Comparison of ENCODE assay signal across 8 cellular contexts in the genomic region with DNA sequence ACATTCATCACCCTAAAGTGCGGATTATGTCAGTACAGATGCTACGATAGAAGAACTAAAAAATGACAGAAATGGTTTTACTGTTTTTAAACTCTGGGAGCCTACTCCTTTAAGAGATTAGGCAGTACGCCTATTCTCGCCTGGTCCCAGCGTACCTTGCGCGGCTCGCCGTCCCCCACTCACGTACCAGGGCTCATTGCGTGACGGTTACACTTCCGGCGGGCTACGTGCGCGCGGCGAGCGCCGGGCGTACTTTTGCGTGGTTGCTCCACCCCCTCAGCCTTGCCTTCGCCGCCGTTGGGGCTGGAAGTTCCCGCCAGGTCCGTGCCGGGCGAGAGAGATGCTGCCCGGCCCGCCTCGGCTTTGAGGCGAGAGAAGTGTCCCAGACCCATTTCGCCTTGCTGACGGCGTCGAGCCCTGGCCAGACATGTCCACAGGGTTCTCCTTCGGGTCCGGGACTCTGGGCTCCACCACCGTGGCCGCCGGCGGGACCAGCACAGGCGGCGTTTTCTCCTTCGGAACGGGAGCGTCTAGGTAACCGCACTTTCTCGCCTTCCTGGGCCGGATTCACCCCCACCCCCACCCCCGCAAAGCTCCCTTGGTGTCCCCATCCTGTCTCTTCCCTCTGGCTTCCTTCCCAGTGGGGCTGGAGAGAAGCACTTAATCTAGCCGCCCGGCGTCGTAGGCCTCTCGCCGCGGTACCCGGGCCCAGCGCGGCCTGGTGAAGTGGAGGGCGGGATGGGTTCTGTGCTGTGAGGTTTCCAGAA. TPM values are rescaled to one million over a fixed set of nuclear protein-coding genes. Genes with fewer than 3 reads are reported as not detected.
DNase-seq lines count a peak whose midpoint lies in the region; ATAC-seq, FAIRE-seq and TF ChIP-seq lines count a peak whose summit lies in the region.

A gene with protein sequence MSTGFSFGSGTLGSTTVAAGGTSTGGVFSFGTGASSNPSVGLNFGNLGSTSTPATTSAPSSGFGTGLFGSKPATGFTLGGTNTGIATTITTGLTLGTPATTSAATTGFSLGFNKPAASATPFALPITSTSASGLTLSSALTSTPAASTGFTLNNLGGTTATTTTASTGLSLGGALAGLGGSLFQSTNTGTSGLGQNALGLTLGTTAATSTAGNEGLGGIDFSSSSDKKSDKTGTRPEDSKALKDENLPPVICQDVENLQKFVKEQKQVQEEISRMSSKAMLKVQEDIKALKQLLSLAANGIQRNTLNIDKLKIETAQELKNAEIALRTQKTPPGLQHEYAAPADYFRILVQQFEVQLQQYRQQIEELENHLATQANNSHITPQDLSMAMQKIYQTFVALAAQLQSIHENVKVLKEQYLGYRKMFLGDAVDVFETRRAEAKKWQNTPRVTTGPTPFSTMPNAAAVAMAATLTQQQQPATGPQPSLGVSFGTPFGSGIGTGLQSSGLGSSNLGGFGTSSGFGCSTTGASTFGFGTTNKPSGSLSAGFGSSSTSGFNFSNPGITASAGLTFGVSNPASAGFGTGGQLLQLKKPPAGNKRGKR (plus strand): TSS at position 279 of the 767 bp plus-strand sequence. CDS start 149 bp downstream, at position 428.

- 0 out of 2 replicates have a peak, but pooled peaks cover 5% of the 10 kb centered on the region for H3K27me3 ChIP-seq in OCI-LY3 (ENCODE audit: low read depth, low read length)

- intact Hi-C loops in Calu3 (cut with micrococcal nuclease; ENCODE audit: unreplicated experiment), result no loop called here

- H3K36me3 ChIP-seq in OCI-LY3 (replicated peaks; ENCODE audit: low read depth, low read length) (peaks cover 27% of the 10 kb centered on the region), mesodermal cell (ENCODE audit: control insufficient read depth, insufficient read depth, low read length) (peaks cover 26% of the 10 kb centered on the region)

- no peaks in the 10 kb centered on the region for H3K4me1 Mint-ChIP-seq in Calu3 (ENCODE audit: low read depth, unreplicated experiment)

- peak within 1 kb of the TSS; percentile 83 for H3K9ac ChIP-seq in OCI-LY3 (ENCODE audit: low read length)

- H3K4me3 ChIP-seq in OCI-LY3 (ENCODE audit: low read length) (peak within 1 kb of the TSS; percentile 79), mesodermal cell (ENCODE audit: extremely low read depth, insufficient read depth, low read length, poor library complexity, severe bottlenecking) (peak within 1 kb of the TSS; percentile 84)

- H3K9me3 ChIP-seq in OCI-LY3 (ENCODE audit: insufficient read depth, low read length), result no peaks in the 10 kb centered on the region
- H3K9me3 ChIP-seq in mesodermal cell (ENCODE audit: control insufficient read depth, low read length), result no peaks in the 10 kb centered on the region

- peaks cover 9% of the 10 kb centered on the region for H3K27me3 Mint-ChIP-seq in Calu3 (ENCODE audit: unreplicated experiment)

- H2AFZ ChIP-seq in OCI-LY3 (ENCODE audit: low read depth, low read length), result peak within 1 kb of the TSS; percentile 99

- H3K4me1 ChIP-seq in OCI-LY3 (ENCODE audit: low read length), result peaks cover 18% of the 10 kb centered on the region
- H3K4me1 ChIP-seq in mesodermal cell (ENCODE audit: control insufficient read depth, insufficient read depth, low read length, poor library complexity, severe bottlenecking), result peaks cover 8% of the 10 kb centered on the region

- H3K79me2 ChIP-seq in OCI-LY3 (ENCODE audit: low read length), result peaks cover 53% of the 10 kb centered on the region

- 2% methylated on average over 47 to 56 of the region's 64 CpGs for WGBS in mesodermal cell (ENCODE audit: insufficient coverage in 2 of 2), 2 experiments

- no peaks in the 10 kb centered on the region for H3K9me3 Mint-ChIP-seq in Calu3 (ENCODE audit: low read depth, unreplicated experiment)

- peaks cover 17% of the 10 kb centered on the region for H3K36me3 Mint-ChIP-seq in Calu3 (ENCODE audit: insufficient read depth, unreplicated experiment)

- peak; percentile 98 for ATAC-seq in GM21515 (IDR thresholded peaks at IDR 0.05; ENCODE audit: unreplicated experiment)

- BruUV-seq in Calu3 (replicated peaks; lab: Mats Ljungman, UMichigan), result no TSS peak

- DNase-seq in Calu3, result peak; percentile 88
- DNase-seq in HuH-7 (ENCODE audit: low spot score), result peak; percentile 83
- DNase-seq in activated CD8-positive, alpha-beta memory T cell treated with anti-CD3 and anti-CD28 coated beads, Interleukin-2, amount 50 U/mL, for 48 hours, result peak; percentile 94
- peak; percentile 87 to 88 for DNase-seq in stimulated activated CD8-positive, alpha-beta memory T cell treated with anti-CD3 and anti-CD28 coated beads, Interleukin-15, amount 100 ng/mL, for 4 hours (ENCODE audit: low read depth in 2 of 2)

- peak within 1 kb of the TSS; percentile 73 for H3K27ac Mint-ChIP-seq in Calu3 (ENCODE audit: unreplicated experiment)

- peak within 1 kb of the TSS; percentile 85 for H3K4me2 ChIP-seq in OCI-LY3 (ENCODE audit: low read length)

- peak; percentile 93 for FAIRE-seq in endometrium (lab: Jason Lieb, UNC)

- peaks cover 30% of the 10 kb centered on the region for H4K20me1 ChIP-seq in OCI-LY3 (ENCODE audit: insufficient read depth, low read length)

- TF ChIP-seq CTCF in Calu3 (IDR thresholded peaks at IDR 0.05; ENCODE audit: unreplicated experiment) (no peak), OCI-LY3 (IDR thresholded peaks at IDR 0.05; ENCODE audit: low read depth, low read length) (no peak)

- CTCF ChIA-PET in Calu3 (lab: Charles Lee), result no interaction called here

- H3K27ac ChIP-seq in OCI-LY3 (ENCODE audit: low read length), result peak within 1 kb of the TSS; percentile 76
- peak within 1 kb of the TSS; percentile 85 for H3K27ac ChIP-seq in mesodermal cell (ENCODE audit: low read depth, low read length, severe bottlenecking)

- peak within 1 kb of the TSS; percentile 73 for H3K4me3 Mint-ChIP-seq in Calu3 (ENCODE audit: low read depth, unreplicated experiment)

RNA-seq across cellular contexts. Expression of the gene that starts here (rescaled TPM):
- total RNA-seq in Calu3 (2022), result 38.9 and 41.0 TPM in 2 replicates
- 38.4 TPM for polyA plus RNA-seq in mesodermal cell (2013, experiment 1 of 2)
- 36.3 TPM for polyA plus RNA-seq in mesodermal cell (2013, experiment 2 of 2)

Comparison
In these comparisons a context has a peak if more than half of its experiments do, and no peak if none do; other contexts are left out.
1. Peak in every context shown above with its lines: DNase-seq, ATAC-seq, H3K4me3 ChIP-seq and H3K27ac ChIP-seq.